1 cellular context compared by ENCODE assay signal in the genomic region with DNA sequence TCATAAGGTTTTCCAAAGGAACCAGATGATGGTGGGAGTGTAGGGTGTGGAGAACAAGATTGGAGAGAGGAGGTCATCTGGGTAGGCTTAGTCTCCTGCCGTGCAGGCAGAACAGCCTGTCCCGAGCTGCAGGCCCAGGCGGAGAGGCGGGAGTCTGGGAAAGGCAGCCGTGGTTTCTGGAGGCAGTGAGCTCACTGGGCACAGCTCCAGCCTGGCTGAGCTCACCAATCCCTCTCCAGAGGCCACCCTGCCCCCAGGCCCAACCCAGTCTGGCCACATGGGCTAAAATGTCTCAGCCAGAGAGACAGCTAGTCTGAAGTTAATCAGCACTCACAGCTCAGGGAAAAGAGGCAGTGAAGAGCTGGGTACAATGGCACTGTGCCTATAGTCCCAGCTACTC.
A peak's percentile ranks its signal among the peaks of the same experiment; 100 is the strongest.
TF ChIP-seq lines count a peak whose summit lies in the region.

No MANE protein-coding gene starts in this region.

TF ChIP-seq in HEK293, 187 proteins besides CTCF, POLR2A, EP300 and RAD21 (continued from another document):
- TF ChIP-seq ZNF639 (tag by site-specific recombination; IDR thresholded peaks at IDR 0.05) (no peak), KLF9 (tag by site-specific recombination; IDR thresholded peaks at IDR 0.05; ENCODE audit: low read depth) (no peak), ZNF175 (tag by site-specific recombination; IDR thresholded peaks at IDR 0.05) (no peak), ZNF530 (tag by site-specific recombination; IDR thresholded peaks at IDR 0.05; ENCODE audit: low read depth) (no peak), ZNF692 (tag by site-specific recombination; IDR thresholded peaks at IDR 0.05) (peak; percentile 60)
